9 cellular contexts compared by ENCODE assay signal in genomic region chr1:156652131-156652991, GRCh38. TPM values are rescaled to one million over a fixed set of nuclear protein-coding genes. Genes with fewer than 3 reads are reported as not detected.
DNase-seq lines count a peak whose midpoint lies in the region; ATAC-seq and TF ChIP-seq lines count a peak whose summit lies in the region.
"Had no signal": no experiment of that assay in that cellular context is flagged by ENCODE, and none has a peak within 500 bp of the region (broad histone marks: within the 10 kb centered on the region; RNA-seq: fewer than 3 reads in every experiment).

No MANE protein-coding gene starts in this region.

- H3K4me3 ChIP-seq in endodermal cell (ENCODE audit: low read length): no peak overlapping the region
- H3K4me3 ChIP-seq: BLaER1 treated with 17β-estradiol and CSF1 and Interleukin-3, amounts not matched to agents 10 nM and 100 nM had no signal

- ATAC-seq in Right ventricle myocardium inferior (no peak), left cardiac atrium (no peak), GM19328 (IDR thresholded peaks at IDR 0.05; ENCODE audit: unreplicated experiment) (no peak)

- H3K27me3 Mint-ChIP-seq in endodermal cell (ENCODE audit: insufficient read depth): peaks cover 100% of the 10 kb centered on the region

- no peaks in the 10 kb centered on the region for H3K9me3 ChIP-seq in endodermal cell (ENCODE audit: control insufficient read depth, low read length)
- H3K9me3 ChIP-seq: BLaER1 treated with 17β-estradiol and CSF1 and Interleukin-3, amounts not matched to agents 10 nM and 100 nM had no signal

- no peak overlapping the region for H3K4me3 Mint-ChIP-seq in endodermal cell

- DNase-seq in Right ventricle myocardium inferior (ENCODE audit: missing footprints) (peak; percentile 45), left cardiac atrium (no peak), endodermal cell (peak; percentile 92)
- peak; percentile 57 for DNase-seq in stimulated activated CD8-positive, alpha-beta memory T cell treated with anti-CD3 and anti-CD28 coated beads, Interleukin-4, amount 100 ng/mL, for 48 hours
- no peak for DNase-seq in activated CD4-positive, CD25-positive, alpha-beta regulatory T cell (lab: John Stamatoyannopoulos, UW)
- DNase-seq: NCI-H82 had no signal

- no peak overlapping the region for H3K27ac Mint-ChIP-seq in endodermal cell

- no peak overlapping the region for H3K27ac ChIP-seq in endodermal cell (ENCODE audit: low read depth, low read length)
- H3K27ac ChIP-seq: BLaER1 treated with 17β-estradiol and CSF1 and Interleukin-3, amounts not matched to agents 10 nM and 100 nM had no signal

- H3K4me1 ChIP-seq in endodermal cell (ENCODE audit: control insufficient read depth, insufficient read depth, low read length): no peaks in the 10 kb centered on the region

- H3K36me3 Mint-ChIP-seq in endodermal cell (ENCODE audit: low read depth): no peaks in the 10 kb centered on the region

- H3K9ac ChIP-seq in endodermal cell (ENCODE audit: extremely low read depth, low read length, poor library complexity, severe bottlenecking): no peak overlapping the region
- H3K9ac ChIP-seq: BLaER1 treated with 17β-estradiol and CSF1 and Interleukin-3, amounts not matched to agents 10 nM and 100 nM had no signal

- no peak for TF ChIP-seq CTCF in endodermal cell (conservative IDR thresholded peaks at IDR 0.05)

- H3K9me3 Mint-ChIP-seq in endodermal cell: no peaks in the 10 kb centered on the region

- H3K36me3 ChIP-seq in endodermal cell (ENCODE audit: control insufficient read depth, insufficient read depth, low read length): no peaks in the 10 kb centered on the region
- H3K36me3 ChIP-seq: BLaER1 treated with 17β-estradiol and CSF1 and Interleukin-3, amounts not matched to agents 10 nM and 100 nM had no signal

- intact Hi-C loops in Right ventricle myocardium inferior (cut with DNase I): no loop called here
- intact Hi-C loops in left cardiac atrium (cut with DNase I): no loop called here

- H3K4me1 Mint-ChIP-seq in endodermal cell: peaks cover 15% of the 10 kb centered on the region

- 53 to 56% methylated on average over 13 to 16 of the region's 16 CpGs for WGBS in endodermal cell (ENCODE audit: insufficient coverage in 1 of 2, insufficient read length in 1 of 2), 2 experiments

- H3K27me3 ChIP-seq in endodermal cell (ENCODE audit: control insufficient read depth, insufficient read depth, low read length, poor library complexity, severe bottlenecking): peaks cover 95% of the 10 kb centered on the region

RNA-seq across cellular contexts. Expression of gene BCAN, which starts 10.4 kb away (rescaled TPM):
- total RNA-seq in Right ventricle myocardium inferior (0.35 TPM), left cardiac atrium (under 1 TPM; 0.29 to 0.47 TPM), endodermal cell (under 1 TPM in 1 of 2 donors, not detected in 1; 0.31 TPM)
- polyA plus RNA-seq in endodermal cell (2013, experiment 1 of 2): 1.6 TPM
- 0.83 TPM for polyA plus RNA-seq in endodermal cell (2013, experiment 2 of 2)

RNA-seq across cellular contexts. Expression of gene NES, which starts 24.8 kb away (rescaled TPM):
- total RNA-seq in Right ventricle myocardium inferior: 131 TPM
- total RNA-seq in left cardiac atrium: 100 to 1,000 TPM; 224 to 240 TPM
- 100 to 1,000 TPM in 1 of 2 donors, 10 to 100 TPM in 1; 65.8 to 103 TPM for total RNA-seq in endodermal cell
- polyA plus RNA-seq in endodermal cell (2013, experiment 1 of 2): 271 TPM
- polyA plus RNA-seq in endodermal cell (2013, experiment 2 of 2): 261 TPM

RNA-seq across cellular contexts. Expression of gene HAPLN2, which starts 33.1 kb away (rescaled TPM):
- total RNA-seq in Right ventricle myocardium inferior: 1.4 TPM
- total RNA-seq in left cardiac atrium: 1 to 10 TPM; 1.3 to 1.9 TPM
- total RNA-seq in endodermal cell: 1 to 10 TPM in 1 of 2 donors, under 1 TPM in 1; 0.42 to 2.8 TPM
- 0.82 TPM for polyA plus RNA-seq in endodermal cell (2013, experiment 1 of 2)
- polyA plus RNA-seq in endodermal cell (2013, experiment 2 of 2): 0.54 TPM
- total RNA-seq: HT1080 had no signal

RNA-seq across cellular contexts. Expression of gene GPATCH4, which starts 51.1 kb away (rescaled TPM):
- total RNA-seq in Right ventricle myocardium inferior: 14.6 TPM
- total RNA-seq in left cardiac atrium: 10 to 100 TPM; 14.6 to 27.0 TPM
- 10 to 100 TPM; 23.0 to 34.4 TPM for total RNA-seq in endodermal cell
- 19.7 TPM for polyA plus RNA-seq in endodermal cell (2013, experiment 1 of 2)
- polyA plus RNA-seq in endodermal cell (2013, experiment 2 of 2): 17.4 TPM

RNA-seq across cellular contexts. Expression of gene CRABP2, which starts 53.0 kb away (rescaled TPM):
- not detected for total RNA-seq in Right ventricle myocardium inferior
- total RNA-seq in left cardiac atrium: 1 to 10 TPM; 1.5 TPM
- 100 to 1,000 TPM; 243 to 780 TPM for total RNA-seq in endodermal cell
- 435 TPM for polyA plus RNA-seq in endodermal cell (2013, experiment 1 of 2)
- 409 TPM for polyA plus RNA-seq in endodermal cell (2013, experiment 2 of 2)

Comparison
In these comparisons a context has a peak if more than half of its experiments do, and no peak if none do; other contexts are left out.
1. DNase-seq: peak in Right ventricle myocardium inferior (single experiment), endodermal cell (single experiment) and stimulated activated CD8-positive, alpha-beta memory T cell treated with anti-CD3 and anti-CD28 coated beads, Interleukin-4, amount 100 ng/mL, for 48 hours (single experiment); none in left cardiac atrium (single experiment) and activated CD4-positive, CD25-positive, alpha-beta regulatory T cell (0 of 4).